ENCODE assay signal across 23 cellular contexts in the genomic region with DNA sequence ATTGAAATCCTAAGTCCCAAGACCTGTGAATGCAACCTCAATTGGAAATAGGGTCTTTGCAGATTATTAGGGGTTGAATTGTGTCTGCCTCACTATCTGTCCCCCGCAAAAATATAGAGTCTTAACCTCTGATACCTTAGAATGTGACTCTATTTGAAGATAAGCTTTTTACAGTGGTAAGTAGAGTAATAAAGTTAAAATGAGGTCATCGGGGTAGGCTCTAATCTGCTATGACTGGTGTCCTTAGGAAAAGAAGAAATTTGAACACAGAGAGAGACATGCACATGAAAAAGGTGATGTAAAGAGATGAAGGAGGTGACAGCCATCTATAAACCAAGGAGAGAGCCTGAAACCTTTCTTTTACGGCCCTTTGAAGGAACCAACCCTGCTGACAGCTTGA.
DNase-seq lines count a peak whose midpoint lies in the region; ATAC-seq and TF ChIP-seq lines count a peak whose summit lies in the region.
"Had no signal": no experiment of that assay in that cellular context is flagged by ENCODE, and none has a peak within 500 bp of the region (broad histone marks: within the 10 kb centered on the region; RNA-seq: fewer than 3 reads in every experiment).

No MANE protein-coding gene starts in this region.

- no peak overlapping the region for H3K4me3 ChIP-seq in HEK293 (ENCODE audit: low read depth, low read length)
- H3K4me3 ChIP-seq: BLaER1, GM12878 had no signal

- no peaks in the 10 kb centered on the region for H4K20me1 ChIP-seq in H9 (ENCODE audit: control insufficient read depth, insufficient read depth, insufficient read length)
- H4K20me1 ChIP-seq: BLaER1 had no signal

- no peak overlapping the region for H3K56ac ChIP-seq in H9 (ENCODE audit: insufficient read length, low read depth, low read length)

- no peak overlapping the region for H2BK15ac ChIP-seq in H9 (ENCODE audit: low read depth, low read length)

- ATAC-seq in stimulated activated effector memory CD8-positive, alpha-beta T cell treated with anti-CD3 and anti-CD28 coated beads, Interleukin-12 subunit alpha, Interleukin-12 subunit beta, amount 100 ng/mL, for 72 hours: peak; percentile 51
- no peak for ATAC-seq in GM18868 (IDR thresholded peaks at IDR 0.05; ENCODE audit: unreplicated experiment)

- H4K8ac ChIP-seq in H9 (replicated peaks; ENCODE audit: insufficient read length, low read depth, low read length): no peak overlapping the region

- no peak overlapping the region for H3K4me2 ChIP-seq in H9 (ENCODE audit: insufficient read depth, insufficient read length, low read length)
- H3K4me2 ChIP-seq: BLaER1 had no signal

- no peak overlapping the region for H2BK20ac ChIP-seq in H9 (ENCODE audit: low read depth, low read length, poor library complexity, severe bottlenecking)

- H3K23ac ChIP-seq in H9 (ENCODE audit: insufficient read length, low read depth, low read length): no peak overlapping the region

- H3K4me1 ChIP-seq in HEK293 (ENCODE audit: control insufficient read depth, insufficient read depth, low read length): no peaks in the 10 kb centered on the region
- 0 out of 2 replicates have a peak, but pooled peaks cover 2% of the 10 kb centered on the region for H3K4me1 ChIP-seq in H9 (ENCODE audit: insufficient read depth, low read length)
- H3K4me1 ChIP-seq: BE2C, BLaER1 had no signal

- H3K9me3 ChIP-seq in HEK293 (ENCODE audit: control insufficient read depth, insufficient read depth, low read depth, low read length) (no peaks in the 10 kb centered on the region), H9 (ENCODE audit: control insufficient read depth, low read depth, low read length) (no peaks in the 10 kb centered on the region)
- H3K9me3 ChIP-seq: BE2C had no signal

- no peak overlapping the region for H3T11ph ChIP-seq in H9 (ENCODE audit: low read length)

- H3K14ac ChIP-seq in H9 (ENCODE audit: insufficient read depth, low read length): no peak overlapping the region

- POLR2A ChIA-PET in HEK293 (lab: Yijun Ruan, JAX): no interaction called here

- H3K9ac ChIP-seq in H9 (ENCODE audit: extremely low read depth, insufficient read length, low read length): no peak overlapping the region
- H3K9ac ChIP-seq: BLaER1 had no signal

- H3K9me3 Mint-ChIP-seq in stimulated activated effector memory CD8-positive, alpha-beta T cell treated with anti-CD3 and anti-CD28 coated beads, Interleukin-12 subunit alpha, Interleukin-12 subunit beta, amount 100 ng/mL, for 72 hours: no peaks in the 10 kb centered on the region
- peaks cover 7 to 9% of the 10 kb centered on the region in 2 experiments; a peak in 3 of 5 replicates for H3K9me3 Mint-ChIP-seq in H9

- H3K79me2 ChIP-seq in H9 (ENCODE audit: insufficient read depth, low read length): no peaks in the 10 kb centered on the region

- CTCF ChIA-PET in HEK293 (lab: Yijun Ruan, JAX): no interaction called here

- H2BK5ac ChIP-seq in H9 (ENCODE audit: insufficient read length, low read length): no peak overlapping the region

- no peak overlapping the region for H3K4me3 Mint-ChIP-seq in stimulated activated effector memory CD8-positive, alpha-beta T cell treated with anti-CD3 and anti-CD28 coated beads, Interleukin-12 subunit alpha, Interleukin-12 subunit beta, amount 100 ng/mL, for 72 hours
- H3K4me3 Mint-ChIP-seq in H9: no peak overlapping the region
- H3K4me3 Mint-ChIP-seq: CD14-positive monocyte; CD4-positive, alpha-beta memory T cell; CD4-positive, CD25-positive, alpha-beta regulatory T cell; CD8-positive, alpha-beta memory T cell had no signal

- H2BK120ac ChIP-seq in H9 (ENCODE audit: low read depth, low read length, poor library complexity, severe bottlenecking): no peak overlapping the region

- H2AK5ac ChIP-seq in H9 (ENCODE audit: insufficient read length, low read length): no peak overlapping the region

- H3K4ac ChIP-seq in H9 (ENCODE audit: low read depth, low read length): no peak overlapping the region

- H3K27me3 ChIP-seq in H9 (ENCODE audit: insufficient read depth, low read length): no peaks in the 10 kb centered on the region
- H3K27me3 ChIP-seq: BE2C, BLaER1 had no signal

- H2AFZ ChIP-seq in H9 (ENCODE audit: low read length): no peak overlapping the region

- no CpG with 5 or more reads among the region's 3 CpGs for WGBS in H9 (ENCODE audit: extremely low coverage, insufficient read length, low lambda C conversion rate)

- no peaks in the 10 kb centered on the region for H3K4me1 Mint-ChIP-seq in stimulated activated effector memory CD8-positive, alpha-beta T cell treated with anti-CD3 and anti-CD28 coated beads, Interleukin-12 subunit alpha, Interleukin-12 subunit beta, amount 100 ng/mL, for 72 hours
- H3K4me1 Mint-ChIP-seq in H9: peaks cover 6% of the 10 kb centered on the region in 2 experiments; a peak in 1 of 4 replicates
- H3K4me1 Mint-ChIP-seq: CD14-positive monocyte; CD4-positive, alpha-beta memory T cell; CD4-positive, CD25-positive, alpha-beta regulatory T cell; CD8-positive, alpha-beta memory T cell had no signal

- no peaks in the 10 kb centered on the region for H3K79me1 ChIP-seq in H9 (ENCODE audit: insufficient read depth, low read depth, low read length, poor library complexity, severe bottlenecking)

- H3K36me3 Mint-ChIP-seq in stimulated activated effector memory CD8-positive, alpha-beta T cell treated with anti-CD3 and anti-CD28 coated beads, Interleukin-12 subunit alpha, Interleukin-12 subunit beta, amount 100 ng/mL, for 72 hours: no peaks in the 10 kb centered on the region
- no peaks in the 10 kb centered on the region; a peak in 1 of 7 replicates for H3K36me3 Mint-ChIP-seq in H9 (ENCODE audit: insufficient read depth in 1 of 3, low read depth in 3 of 3)
- H3K36me3 Mint-ChIP-seq: CD14-positive monocyte; CD4-positive, alpha-beta memory T cell; CD4-positive, CD25-positive, alpha-beta regulatory T cell had no signal

- no peaks in the 10 kb centered on the region; the same call in 1 of the 2 replicates for H3K27me3 Mint-ChIP-seq in H9 (ENCODE audit: low read depth)

- H4K5ac ChIP-seq in H9 (ENCODE audit: insufficient read length, low read depth, low read length): no peak overlapping the region

- no peaks in the 10 kb centered on the region for H3K36me3 ChIP-seq in HEK293 (ENCODE audit: control insufficient read depth in 2 of 2, insufficient read depth in 1 of 2, low read length in 2 of 2)
- H3K36me3 ChIP-seq: BE2C, BLaER1 had no signal

- TF ChIP-seq CTCF in HEK293 (tag by site-specific recombination; IDR thresholded peaks at IDR 0.05) (no peak), H9 (conservative IDR thresholded peaks at IDR 0.05) (no peak)

- H4K91ac ChIP-seq in H9 (ENCODE audit: insufficient read length, low read depth, low read length): no peak overlapping the region

- H3K18ac ChIP-seq in H9 (ENCODE audit: insufficient read length, low read depth, low read length): no peak overlapping the region

- no peaks in the 10 kb centered on the region for H3K23me2 ChIP-seq in H9 (ENCODE audit: insufficient read length, low read depth, low read length, poor library complexity, severe bottlenecking)

- no peak overlapping the region for H3K27ac Mint-ChIP-seq in stimulated activated effector memory CD8-positive, alpha-beta T cell treated with anti-CD3 and anti-CD28 coated beads, Interleukin-12 subunit alpha, Interleukin-12 subunit beta, amount 100 ng/mL, for 72 hours
- no peak overlapping the region for H3K27ac Mint-ChIP-seq in H9
- H3K27ac Mint-ChIP-seq: CD14-positive monocyte; CD4-positive, alpha-beta memory T cell; CD4-positive, CD25-positive, alpha-beta regulatory T cell had no signal

- DNase-seq in OCI-M1 (lab: John Stamatoyannopoulos, UW) (peak; percentile 7), H9 (no peak)
- no peak for DNase-seq in stimulated activated effector memory CD8-positive, alpha-beta T cell treated with anti-CD3 and anti-CD28 coated beads, Interleukin-12 subunit alpha, Interleukin-12 subunit beta, amount 100 ng/mL, for 72 hours (ENCODE audit: low spot score in 2 of 2)
- DNase-seq: 8988T; ACHN; BE2C; C1 segment of cervical spinal cord; CD4-positive, alpha-beta memory T cell; CD4-positive, CD25-positive, alpha-beta regulatory T cell; CD8-positive, alpha-beta memory T cell; COR-L47; DMS 273 treated with DMSO at 0.1 percent for 48 hours; DMS153; DMS53; DMS79; DND-41; EL; GDM1 had no signal

- H3K27ac ChIP-seq in HEK293 (ENCODE audit: extremely low read depth, low read depth, low read length) (no peak overlapping the region), H9 (ENCODE audit: insufficient read length, low read depth, low read length) (no peak overlapping the region)
- H3K27ac ChIP-seq: BLaER1 had no signal

- H2BK12ac ChIP-seq in H9 (ENCODE audit: insufficient read length, low read depth, low read length): no peak overlapping the region

TF ChIP-seq in HEK293, 187 proteins besides CTCF, POLR2A, EP300 and RAD21:
- TF ChIP-seq REPIN1 (tag by site-specific recombination; IDR thresholded peaks at IDR 0.05; ENCODE audit: low read depth) (no peak), IKZF3 (tag by site-specific recombination; IDR thresholded peaks at IDR 0.05) (no peak), ZNF777 (tag by site-specific recombination; IDR thresholded peaks at IDR 0.05; ENCODE audit: borderline replicate concordance) (no peak)
- TF ChIP-seq, protein P1, sequence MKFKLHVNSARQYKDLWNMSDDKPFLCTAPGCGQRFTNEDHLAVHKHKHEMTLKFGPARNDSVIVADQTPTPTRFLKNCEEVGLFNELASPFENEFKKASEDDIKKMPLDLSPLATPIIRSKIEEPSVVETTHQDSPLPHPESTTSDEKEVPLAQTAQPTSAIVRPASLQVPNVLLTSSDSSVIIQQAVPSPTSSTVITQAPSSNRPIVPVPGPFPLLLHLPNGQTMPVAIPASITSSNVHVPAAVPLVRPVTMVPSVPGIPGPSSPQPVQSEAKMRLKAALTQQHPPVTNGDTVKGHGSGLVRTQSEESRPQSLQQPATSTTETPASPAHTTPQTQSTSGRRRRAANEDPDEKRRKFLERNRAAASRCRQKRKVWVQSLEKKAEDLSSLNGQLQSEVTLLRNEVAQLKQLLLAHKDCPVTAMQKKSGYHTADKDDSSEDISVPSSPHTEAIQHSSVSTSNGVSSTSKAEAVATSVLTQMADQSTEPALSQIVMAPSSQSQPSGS (tag by site-specific recombination; IDR thresholded peaks at IDR 0.05; ENCODE audit: low read depth): peak; percentile 35; the same call in 1 of the 2 replicates
